Comparison of ENCODE assay signal across 9 cellular contexts in genomic region chrX:119467433-119467832, GRCh38. TPM values are rescaled to one million over a fixed set of nuclear protein-coding genes. Genes with fewer than 3 reads are reported as not detected.
DNase-seq lines count a peak whose midpoint lies in the region; ATAC-seq and TF ChIP-seq lines count a peak whose summit lies in the region.
"Had no signal": no experiment of that assay in that cellular context is flagged by ENCODE, and none has a peak within 500 bp of the region (broad histone marks: within the 10 kb centered on the region; RNA-seq: fewer than 3 reads in every experiment).

No MANE protein-coding gene starts in this region.

- H3K9me3 ChIP-seq in left ventricle myocardium inferior (replicated peaks) = no peaks in the 10 kb centered on the region
- no peaks in the 10 kb centered on the region for H3K9me3 ChIP-seq in iPS-15b (ENCODE audit: control insufficient read depth, insufficient read depth, low read length)
- H3K9me3 ChIP-seq in tibial artery = no peaks in the 10 kb centered on the region
- H3K9me3 ChIP-seq: SJSA1 had no signal

- DNase-seq in left ventricle myocardium inferior (no peak), cardiac septum (ENCODE audit: low spot score) (no peak), RWPE1 (ENCODE audit: low spot score) (no peak), tibial artery (no peak), DMS53 treated with DMSO at 0.1 percent for 48 hours (lab: John Stamatoyannopoulos, UW; ENCODE audit: unreplicated experiment) (no peak), foreskin fibroblast (no peak)

- POLR2A ChIA-PET in RWPE1 (lab: Yijun Ruan, JAX; ENCODE audit: low non-redundant PET) = no interaction called here

- ATAC-seq in HG02973 (IDR thresholded peaks at IDR 0.05; ENCODE audit: unreplicated experiment) = no peak

- CTCF ChIA-PET in RWPE1 (lab: Yijun Ruan, JAX) = no interaction called here

- no peak overlapping the region for H3K9ac ChIP-seq in iPS-15b (ENCODE audit: low read depth, low read length)

- H3K4me3 ChIP-seq in left ventricle myocardium inferior = peak overlapping the region; percentile 87
- H3K4me3 ChIP-seq in iPS-15b (ENCODE audit: low read depth, low read length) = peak overlapping the region; percentile 33
- peak overlapping the region in 1 of 2 donors; percentile 92 for H3K4me3 ChIP-seq in tibial artery
- H3K4me3 ChIP-seq in foreskin fibroblast (ENCODE audit: low read depth in 1 of 2, low read length in 2 of 2) = peak overlapping the region in 1 of 2 donors; percentile 60

- H3K27me3 ChIP-seq in left ventricle myocardium inferior (ENCODE audit: low read depth) (no peaks in the 10 kb centered on the region), iPS-15b (ENCODE audit: control insufficient read depth, insufficient read depth, low read length) (no peaks in the 10 kb centered on the region), tibial artery (no peaks in the 10 kb centered on the region)
- H3K27me3 ChIP-seq: SJSA1 had no signal

- TF ChIP-seq CTCF in left ventricle myocardium inferior (IDR thresholded peaks at IDR 0.05; ENCODE audit: borderline replicate concordance) = no peak
- TF ChIP-seq CTCF in RWPE1 (conservative IDR thresholded peaks at IDR 0.05; ENCODE audit: low read depth) = no peak
- TF ChIP-seq CTCF in tibial artery (IDR thresholded peaks at IDR 0.05) = no peak
- TF ChIP-seq CTCF in foreskin fibroblast (IDR thresholded peaks at IDR 0.05; ENCODE audit: low read depth, low read length) = no peak

- peaks cover 9% of the 10 kb centered on the region for H3K4me1 ChIP-seq in left ventricle myocardium inferior
- no peaks in the 10 kb centered on the region for H3K4me1 ChIP-seq in iPS-15b (ENCODE audit: control insufficient read depth, insufficient read depth, low read length)
- peaks cover 0 to 7% (median 0%) of the 10 kb centered on the region in 4 donors for H3K4me1 ChIP-seq in tibial artery

- H3K27ac ChIP-seq in left ventricle myocardium inferior (replicated peaks) = peak overlapping the region; percentile 97
- peak overlapping the region; percentile 89 for H3K27ac ChIP-seq in RWPE1
- H3K27ac ChIP-seq in tibial artery = peak overlapping the region; percentile 84 to 97
- H3K27ac ChIP-seq: SJSA1 had no signal

- intact Hi-C loops in left ventricle myocardium inferior (cut with micrococcal nuclease) = no loop called here
- intact Hi-C loops in cardiac septum (cut with DNase I) = no loop called here
- intact Hi-C loops in tibial artery (cut with DNase I; ENCODE audit: low total_unique reads) = no loop called here

- H3K36me3 ChIP-seq in left ventricle myocardium inferior (peaks cover 18% of the 10 kb centered on the region), iPS-15b (ENCODE audit: control insufficient read depth, insufficient read depth, low read length) (peaks cover 5% of the 10 kb centered on the region), tibial artery (peaks cover 0 to 16% (median 10%) of the 10 kb centered on the region in 3 donors)

RNA-seq across cellular contexts. Expression of gene SLC25A5, which starts 0.8 kb away (rescaled TPM):
- total RNA-seq in left ventricle myocardium inferior (191 TPM), cardiac septum (251 TPM)
